8 cellular contexts compared by ENCODE assay signal in the genomic region with DNA sequence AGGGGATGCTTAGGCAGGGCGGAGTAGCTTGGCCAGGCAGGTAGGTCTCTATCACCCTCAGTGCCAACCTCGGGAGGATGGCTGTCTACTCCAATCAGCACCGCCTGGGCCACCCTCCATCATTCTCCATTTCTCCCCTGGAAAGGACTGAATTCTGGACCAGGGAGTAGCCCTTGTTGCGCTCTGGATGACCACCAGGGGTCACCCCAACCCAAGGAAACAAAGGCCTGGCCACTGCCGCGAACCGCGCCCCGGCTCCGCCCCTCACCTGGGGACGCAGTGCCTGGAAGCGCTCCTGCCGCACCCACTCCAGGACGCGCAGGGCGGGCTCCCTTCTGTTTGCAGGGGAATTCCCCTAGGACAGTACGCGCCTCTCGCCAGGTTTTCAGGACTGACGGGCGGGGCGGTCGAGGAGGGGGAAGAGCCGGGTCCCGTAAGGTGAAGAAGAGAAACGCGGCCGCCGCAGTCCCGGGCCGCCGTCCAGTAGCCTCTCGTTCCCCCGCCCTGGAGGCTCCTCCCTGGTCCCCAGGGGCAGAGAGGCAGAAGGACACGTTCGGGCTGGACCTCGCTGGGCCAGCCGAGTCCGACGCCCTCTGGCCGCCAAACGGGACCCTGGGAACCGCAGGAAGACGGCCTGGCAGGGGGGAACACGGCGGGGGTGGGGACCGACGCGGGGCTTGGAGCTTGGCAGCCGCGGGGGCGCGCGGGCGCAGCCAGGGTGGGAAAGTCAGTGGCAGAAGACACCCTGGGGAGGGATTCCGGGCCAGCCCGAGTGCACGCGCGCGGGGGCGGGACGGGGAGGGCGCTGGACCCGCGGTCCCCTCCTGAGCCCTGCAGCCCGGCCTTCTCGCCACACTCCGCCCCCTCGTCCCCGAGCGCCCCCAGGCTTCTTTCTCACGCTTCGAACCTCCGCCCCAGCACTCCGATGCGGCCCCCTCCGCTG.
DNase-seq lines count a peak whose midpoint lies in the region; ATAC-seq and TF ChIP-seq lines count a peak whose summit lies in the region.

No MANE protein-coding gene starts in this region.

- H3K4me3 Mint-ChIP-seq in memory B cell, result peak overlapping the region; percentile 82

- H3K4me1 Mint-ChIP-seq in memory B cell, result no peaks in the 10 kb centered on the region

- DNase-seq in AG09319 (ENCODE audit: extremely low read depth, low read depth), result peak; percentile 15
- peak; percentile 34 for DNase-seq in NCI-H82 treated with DMSO at 0.1 percent for 48 hours (lab: John Stamatoyannopoulos, UW; ENCODE audit: unreplicated experiment)
- peak; percentile 62 to 74 for DNase-seq in activated CD8-positive, alpha-beta memory T cell treated with anti-CD3 and anti-CD28 coated beads for 1 hour (ENCODE audit: extremely low read depth in 1 of 2, low read depth in 1 of 2)
- peak; percentile 85 for DNase-seq in effector CD8-positive, alpha-beta T cell (lab: John Stamatoyannopoulos, UW)
- peak; percentile 76 to 80 for DNase-seq in memory B cell (ENCODE audit: low spot score in 2 of 2)
- peak; percentile 67 to 86 (median 81) for DNase-seq in stimulated activated CD4-positive, alpha-beta T cell treated with anti-CD3 and anti-CD28 coated beads, TNF-alpha, amount 100 ng/mL, for 4 hours (ENCODE audit: low read depth in 3 of 3)

- peak; percentile 88 for ATAC-seq in GM19035 (IDR thresholded peaks at IDR 0.05; ENCODE audit: unreplicated experiment)
- peak; percentile 79 for ATAC-seq in HG03460 (IDR thresholded peaks at IDR 0.05; ENCODE audit: unreplicated experiment)
- peak; percentile 90 for ATAC-seq in memory B cell (ENCODE audit: low read depth)

- H3K27me3 Mint-ChIP-seq in memory B cell, result peaks cover 30% of the 10 kb centered on the region

- no peaks in the 10 kb centered on the region for H3K36me3 Mint-ChIP-seq in memory B cell

- no peaks in the 10 kb centered on the region for H3K9me3 Mint-ChIP-seq in memory B cell

- no peak overlapping the region for H3K27ac Mint-ChIP-seq in memory B cell

- TF ChIP-seq CTCF in AG09319 (IDR thresholded peaks at IDR 0.05; ENCODE audit: low read depth, low read length), result peak; percentile 88

Comparison
In these comparisons a context has a peak if more than half of its experiments do, and no peak if none do; other contexts are left out.
1. Peak in every context shown above with its lines: DNase-seq and ATAC-seq.
2. DNase-seq: peak in every context shown above with its lines; median percentile 85 in effector CD8-positive, alpha-beta T cell; 81 in stimulated activated CD4-positive, alpha-beta T cell treated with anti-CD3 and anti-CD28 coated beads, TNF-alpha, amount 100 ng/mL, for 4 hours; 78 in memory B cell; 68 in activated CD8-positive, alpha-beta memory T cell treated with anti-CD3 and anti-CD28 coated beads for 1 hour; 34 in NCI-H82 treated with DMSO at 0.1 percent for 48 hours; 15 in AG09319.